7 cellular contexts compared by ENCODE assay signal in the genomic region with DNA sequence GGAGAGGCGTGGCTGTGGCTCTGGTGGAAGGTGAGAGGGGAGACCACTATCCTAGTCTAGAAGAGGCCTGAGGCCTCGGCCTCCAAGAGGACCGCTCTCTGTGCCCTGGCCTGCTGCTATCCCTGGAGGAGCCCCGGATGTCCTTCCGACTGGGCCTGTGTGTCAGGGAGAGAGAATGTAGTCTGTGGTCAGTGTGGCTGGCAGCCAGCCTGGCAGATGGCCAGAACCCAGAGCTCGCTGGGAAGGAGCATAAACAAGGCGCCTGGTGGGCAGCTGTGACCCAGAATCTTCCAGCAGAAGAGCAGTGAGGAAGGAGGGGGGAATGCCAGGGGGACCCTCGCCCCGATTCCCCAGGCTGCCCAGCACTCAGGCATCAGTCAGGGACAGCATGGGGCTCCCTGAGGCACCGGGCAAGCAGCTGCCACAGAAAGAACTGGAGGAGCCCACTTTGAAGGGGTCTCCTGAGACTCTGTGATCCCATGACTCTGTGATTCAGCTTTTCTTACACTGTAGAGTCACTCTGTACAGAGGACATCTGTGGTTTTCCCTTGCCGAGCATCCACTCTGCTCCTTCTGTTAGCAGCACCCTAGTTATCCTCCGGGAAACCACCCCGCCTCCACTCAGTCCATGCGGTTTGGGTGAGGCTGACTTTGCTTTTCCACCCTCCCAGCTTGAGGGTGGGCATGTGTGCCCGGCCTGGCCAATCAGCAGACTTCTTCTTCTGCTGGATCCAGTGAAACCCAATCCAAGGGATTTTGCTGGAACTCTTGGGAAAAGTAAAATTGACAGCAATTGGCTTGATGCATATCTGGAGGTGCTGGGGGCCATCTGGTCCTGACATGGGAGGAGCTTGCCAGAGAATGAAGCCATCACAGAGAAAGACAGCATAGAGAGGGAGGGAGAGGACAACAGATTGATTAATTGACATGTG. TPM values are rescaled to one million over a fixed set of nuclear protein-coding genes. Genes with fewer than 3 reads are reported as not detected.
DNase-seq lines count a peak whose midpoint lies in the region; ATAC-seq, FAIRE-seq and TF ChIP-seq lines count a peak whose summit lies in the region.

No MANE protein-coding gene starts in this region.

- H3K4me2 ChIP-seq in keratinocyte (ENCODE audit: control insufficient read depth, extremely low read depth, insufficient read depth, low read depth, low read length) (peak overlapping the region; percentile 62), smooth muscle cell (peak overlapping the region; percentile 80)

- H3K4me3 ChIP-seq in H7 (ENCODE audit: insufficient read depth, low read depth, low read length) (no peak overlapping the region), keratinocyte (ENCODE audit: control insufficient read depth in 2 of 3, extremely low read depth in 1 of 3, insufficient read depth in 2 of 3, low read depth in 1 of 3, low read length in 3 of 3) (peak overlapping the region in 2 of 3 experiments; percentile 7 to 13), smooth muscle cell (peak overlapping the region; percentile 16)

- H2AFZ ChIP-seq in keratinocyte (ENCODE audit: control insufficient read depth, low read length) (peak overlapping the region; percentile 81), smooth muscle cell (ENCODE audit: low read depth) (no peak overlapping the region)

- peak; percentile 92 for FAIRE-seq in keratinocyte (lab: Jason Lieb, UNC)

- H3K79me2 ChIP-seq in keratinocyte (ENCODE audit: control insufficient read depth, insufficient read depth, low read length) (no peaks in the 10 kb centered on the region), smooth muscle cell (ENCODE audit: low read depth) (no peaks in the 10 kb centered on the region)

- WGBS in smooth muscle cell (ENCODE audit: low lambda C conversion rate): 8% methylated on average over 15 of the region's 15 CpGs

- peaks cover 2% of the 10 kb centered on the region for H3K9me1 ChIP-seq in keratinocyte (ENCODE audit: control insufficient read depth, extremely low read depth, insufficient read depth, low read length)

- dilution Hi-C loops in keratinocyte (cut with MboI; ENCODE audit: extremely low pct_ligation_motif_present, low sequenced_read_pairs): no loop called here

- TF ChIP-seq CTCF in keratinocyte (optimal IDR thresholded peaks at IDR 0.05 in 1 of 3, IDR thresholded peaks at IDR 0.05 in 1 of 3, conservative IDR thresholded peaks at IDR 0.05 in 1 of 3; ENCODE audit: extremely low read depth in 1 of 3, insufficient read depth in 2 of 3, low read length in 3 of 3) (no peak), smooth muscle cell (IDR thresholded peaks at IDR 0.05; ENCODE audit: borderline replicate concordance, insufficient read depth, poor library complexity, severe bottlenecking) (no peak)

- peaks cover 15% of the 10 kb centered on the region for H3F3A ChIP-seq in smooth muscle cell (ENCODE audit: low read depth)

- peak overlapping the region; percentile 84 for H3K27ac ChIP-seq in keratinocyte (ENCODE audit: control insufficient read depth, insufficient read depth, low read length)
- peak overlapping the region; percentile 99 for H3K27ac ChIP-seq in smooth muscle cell (ENCODE audit: low read depth)

- H3K9me3 ChIP-seq in keratinocyte (ENCODE audit: control insufficient read depth, low read depth, low read length) (no peaks in the 10 kb centered on the region), smooth muscle cell (replicated peaks; ENCODE audit: low read depth) (no peaks in the 10 kb centered on the region)

- H3K4me1 ChIP-seq in keratinocyte (ENCODE audit: control insufficient read depth, extremely low read depth, insufficient read depth, low read length): peaks cover 45% of the 10 kb centered on the region
- peaks cover 35% of the 10 kb centered on the region for H3K4me1 ChIP-seq in smooth muscle cell (ENCODE audit: low read depth)

- DNase-seq in H7 (peak; percentile 79), NCI-H774 (lab: John Stamatoyannopoulos, UW) (peak; percentile 71), cerebellar nuclear complex (lab: John Stamatoyannopoulos, UW) (peak; percentile 85 to 98), keratinocyte (ENCODE audit: low read depth, low spot score) (peak; percentile 90), smooth muscle cell (lab: John Stamatoyannopoulos, UW; ENCODE audit: unreplicated experiment) (peak; percentile 88), NCI-H1105 (lab: John Stamatoyannopoulos, UW) (no peak)

- H3K36me3 ChIP-seq in H7 (replicated peaks; ENCODE audit: control insufficient read depth, insufficient read depth, low read length): no peaks in the 10 kb centered on the region
- H3K36me3 ChIP-seq in keratinocyte (ENCODE audit: control insufficient read depth in 2 of 2, extremely low read depth in 1 of 2, insufficient read depth in 2 of 2, low read length in 2 of 2): no peaks in the 10 kb centered on the region
- no peaks in the 10 kb centered on the region for H3K36me3 ChIP-seq in smooth muscle cell (ENCODE audit: low read depth)

- H3K9ac ChIP-seq in keratinocyte (ENCODE audit: control insufficient read depth, extremely low read depth, insufficient read depth, low read length) (peak overlapping the region; percentile 70), smooth muscle cell (ENCODE audit: low read depth) (peak overlapping the region; percentile 95)

- H3K27me3 ChIP-seq in H7 (ENCODE audit: control insufficient read depth, insufficient read depth, low read length): no peaks in the 10 kb centered on the region
- H3K27me3 ChIP-seq in keratinocyte (ENCODE audit: control insufficient read depth, extremely low read depth, insufficient read depth, low read length): no peaks in the 10 kb centered on the region
- no peaks in the 10 kb centered on the region for H3K27me3 ChIP-seq in smooth muscle cell (ENCODE audit: low read depth)

- ATAC-seq in HG03520 (IDR thresholded peaks at IDR 0.05; ENCODE audit: unreplicated experiment): no peak

- H4K20me1 ChIP-seq in keratinocyte (ENCODE audit: control insufficient read depth, extremely low read depth, insufficient read depth, low read length) (no peaks in the 10 kb centered on the region), smooth muscle cell (ENCODE audit: low read depth) (no peaks in the 10 kb centered on the region)

RNA-seq across cellular contexts. Expression of gene PWWP2A, which starts 46.2 kb away (rescaled TPM):
- 33.7 and 41.2 TPM in 2 replicates for total RNA-seq in H7 (2014; rRNA removed; shearing (Covaris generic))
- polyA plus RNA-seq in keratinocyte: 11.6 to 13.1 TPM (median 12.4 TPM) in 3 replicates
- polyA plus RNA-seq in keratinocyte (2011; ENCODE audit: low read depth): 7.3 TPM
- 7.6 and 11.9 TPM in 2 replicates for polyA plus RNA-seq in keratinocyte (2011; cell fraction: cytosol; rRNA removed)
- polyA plus RNA-seq in keratinocyte (2011; cell fraction: nucleus; rRNA removed): 21.7 and 23.0 TPM in 2 replicates
- polyA plus RNA-seq in keratinocyte (2012; ENCODE audit: low replicate concordance): 10.3 and 10.6 TPM in 2 replicates
- polyA minus RNA-seq in keratinocyte: 6.2 to 20.8 TPM (median 7.1 TPM) in 3 replicates
- polyA minus RNA-seq in keratinocyte (2011; cell fraction: cytosol; rRNA and poly(A)+ RNA removed): 6.1 TPM
- 6.5 and 17.2 TPM in 2 replicates for polyA minus RNA-seq in keratinocyte (2011; cell fraction: nucleus; rRNA and poly(A)+ RNA removed)
- total RNA-seq in smooth muscle cell: 22.6 and 34.9 TPM in 2 replicates
- polyA plus RNA-seq in smooth muscle cell: 18.6 and 25.5 TPM in 2 replicates
